ENCODE assay signal across 8 cellular contexts in genomic region chr2:222671259-222672067, GRCh38. TPM values are rescaled to one million over a fixed set of nuclear protein-coding genes. Genes with fewer than 3 reads are reported as not detected.
DNase-seq lines count a peak whose midpoint lies in the region; ATAC-seq, FAIRE-seq and TF ChIP-seq lines count a peak whose summit lies in the region.

Gene MOGAT1 (plus strand): TSS chr2:222671658. CDS start chr2:222671786, 128 bp downstream.

- dilution Hi-C loops in mammary epithelial cell (cut with HindIII; ENCODE audit: low sequenced_read_pairs), result no loop called here

- no peak for FAIRE-seq in kidney (lab: Jason Lieb, UNC)

- H3K4me1 ChIP-seq in ES-I3 (ENCODE audit: insufficient read depth, low read length) (no peaks in the 10 kb centered on the region), mammary epithelial cell (ENCODE audit: insufficient read depth, low read length) (peaks cover 11% of the 10 kb centered on the region), kidney (ENCODE audit: control insufficient read depth in 1 of 2, insufficient read depth in 1 of 2, low read depth in 1 of 2, low read length in 2 of 2) (peaks cover 0 to 3% of the 10 kb centered on the region in 2 donors), skeletal muscle tissue (ENCODE audit: control insufficient read depth in 3 of 3, insufficient read depth in 3 of 3, low read length in 3 of 3) (peaks cover 2 to 10% (median 10%) of the 10 kb centered on the region in 3 donors)

- H2AFZ ChIP-seq in mammary epithelial cell (ENCODE audit: low read depth, low read length), result peak within 1 kb of the TSS; percentile 73

- BruUV-seq in mammary epithelial cell (replicated peaks; lab: Mats Ljungman, UMichigan), result no TSS peak

- CTCF ChIA-PET in mammary epithelial cell (lab: Charles Lee; ENCODE audit: low non-redundant PET), result no interaction called here

- ATAC-seq in HG02571 (IDR thresholded peaks at IDR 0.05; ENCODE audit: unreplicated experiment), result no peak

- DNase-seq in NCI-H1092 (lab: John Stamatoyannopoulos, UW), result peak; percentile 6
- no peak for DNase-seq in mammary epithelial cell
- peak; percentile 72 for DNase-seq in kidney
- no peak for DNase-seq in stimulated activated naive CD4-positive, alpha-beta T cell (lab: John Stamatoyannopoulos, UW)
- no peak for DNase-seq in NCI-H1436 (lab: John Stamatoyannopoulos, UW)

- no peaks in the 10 kb centered on the region for H3K79me2 ChIP-seq in mammary epithelial cell (ENCODE audit: insufficient read depth, low read length)

- no peak for TF ChIP-seq CTCF in mammary epithelial cell (conservative IDR thresholded peaks at IDR 0.05 in 1 of 2, IDR thresholded peaks at IDR 0.05 in 1 of 2; ENCODE audit: extremely low read depth in 1 of 2, insufficient read depth in 1 of 2, low read depth in 1 of 2, low read length in 2 of 2)
- TF ChIP-seq CTCF in kidney (IDR thresholded peaks at IDR 0.05; ENCODE audit: borderline replicate concordance, extremely low read depth, insufficient read depth), result no peak

- H3K9me3 ChIP-seq in ES-I3 (ENCODE audit: control insufficient read depth, insufficient read depth, low read length), result no peaks in the 10 kb centered on the region
- no peaks in the 10 kb centered on the region for H3K9me3 ChIP-seq in mammary epithelial cell (replicated peaks; ENCODE audit: insufficient read depth, low read length)
- H3K9me3 ChIP-seq in kidney (ENCODE audit: control insufficient read depth in 1 of 2, low read length in 2 of 2), result no peaks in the 10 kb centered on the region
- no peaks in the 10 kb centered on the region for H3K9me3 ChIP-seq in skeletal muscle tissue (ENCODE audit: control insufficient read depth in 3 of 3, low read length in 3 of 3)

- H3K36me3 ChIP-seq in ES-I3 (ENCODE audit: insufficient read depth, low read length) (no peaks in the 10 kb centered on the region), mammary epithelial cell (ENCODE audit: insufficient read depth, low read length) (no peaks in the 10 kb centered on the region), kidney (ENCODE audit: control insufficient read depth in 1 of 2, insufficient read depth in 2 of 2, low read length in 2 of 2) (no peaks in the 10 kb centered on the region), skeletal muscle tissue (ENCODE audit: control insufficient read depth in 3 of 3, insufficient read depth in 3 of 3, low read length in 3 of 3) (no peaks in the 10 kb centered on the region)

- WGBS in mammary epithelial cell (ENCODE audit: low coverage, missing lambda C conversion rate), result 20% methylated on average over 30 of the region's 66 CpGs

- H3K4me3 ChIP-seq in mammary epithelial cell (replicated peaks in 1 of 3; ENCODE audit: insufficient read depth in 1 of 3, low read depth in 2 of 3, low read length in 3 of 3), result peak within 1 kb of the TSS in 2 of 3 experiments; percentile 35 to 44
- peak within 1 kb of the TSS; percentile 30 to 71 for H3K4me3 ChIP-seq in kidney (ENCODE audit: low read length in 2 of 2)
- H3K4me3 ChIP-seq in skeletal muscle tissue (ENCODE audit: low read length in 3 of 3), result peak within 1 kb of the TSS; percentile 70 to 79 (median 75)

- in situ Hi-C loops in mammary epithelial cell (cut with MboI; ENCODE audit: low sequenced_read_pairs in 2 of 2), result no loop called here

- H3K27me3 ChIP-seq in mammary epithelial cell (ENCODE audit: insufficient read depth, low read length), result no peaks in the 10 kb centered on the region
- H3K27me3 ChIP-seq in skeletal muscle tissue (ENCODE audit: control insufficient read depth in 3 of 3, insufficient read depth in 3 of 3, low read length in 3 of 3), result peaks cover 0 to 11% (median 4%) of the 10 kb centered on the region in 3 donors

- peak within 1 kb of the TSS; percentile 85 for H3K4me2 ChIP-seq in mammary epithelial cell (ENCODE audit: insufficient read depth, low read depth, low read length)

- H3K9ac ChIP-seq in ES-I3 (ENCODE audit: low read depth, low read length) (peak within 1 kb of the TSS; percentile 61), mammary epithelial cell (ENCODE audit: insufficient read depth, low read length) (no peak within 1 kb of the TSS), kidney (ENCODE audit: low read length in 2 of 2) (peak within 1 kb of the TSS in 1 of 2 donors; percentile 70), skeletal muscle tissue (ENCODE audit: low read depth in 1 of 3, low read length in 3 of 3) (peak within 1 kb of the TSS; percentile 54 to 83 (median 60))

- H3K27ac ChIP-seq in mammary epithelial cell (ENCODE audit: insufficient read depth, low read depth, low read length), result no peak within 1 kb of the TSS
- H3K27ac ChIP-seq in kidney (ENCODE audit: low read depth in 2 of 2, low read length in 2 of 2), result peak within 1 kb of the TSS in 1 of 2 donors; percentile 9
- H3K27ac ChIP-seq in skeletal muscle tissue (ENCODE audit: low read depth, low read length), result no peak within 1 kb of the TSS

- intact Hi-C loops in mammary epithelial cell (cut with micrococcal nuclease), result no loop called here
- intact Hi-C loops in kidney (cut with DNase I), result no loop called here

- no peaks in the 10 kb centered on the region for H4K20me1 ChIP-seq in mammary epithelial cell (ENCODE audit: insufficient read depth, low read length)

RNA-seq across cellular contexts. Expression of gene MOGAT1, which starts in this region (rescaled TPM):
- total RNA-seq in mammary epithelial cell (not detected), kidney (not detected), skeletal muscle tissue (not detected)
- polyA plus RNA-seq in mammary epithelial cell (not detected), kidney (ENCODE audit: insufficient read depth, low read depth, low replicate concordance) (not detected)
- not detected for polyA minus RNA-seq in mammary epithelial cell

Comparison
In these comparisons a context has a peak if more than half of its experiments do, and no peak if none do; other contexts are left out.
1. Peak in DNase-seq and H3K4me3 ChIP-seq in kidney; RNA of the gene not detected or under 1 TPM.